In genomic region chr3:187025254-187025655, GRCh38 we compare ENCODE assay signal across 8 cellular contexts.
DNase-seq lines count a peak whose midpoint lies in the region; ATAC-seq, FAIRE-seq and TF ChIP-seq lines count a peak whose summit lies in the region.

No MANE protein-coding gene starts in this region.

- ATAC-seq in HG03460 (IDR thresholded peaks at IDR 0.05; ENCODE audit: unreplicated experiment) (peak; percentile 29), GM18873 (IDR thresholded peaks at IDR 0.05; ENCODE audit: low FRiP score, unreplicated experiment) (no peak)

- peak; percentile 82 for FAIRE-seq in GM19239 (lab: Jason Lieb, UNC)

- intact Hi-C loops in posterior cingulate gyrus (cut with DNase I), result no loop called here

- DNase-seq in GM19239 (ENCODE audit: insufficient read length, low spot score), result no peak
- DNase-seq in activated gamma-delta T cell treated with anti-CD3 and anti-CD28 coated beads, Interleukin-2, amount 50 U/mL, for 16 hours (ENCODE audit: low read depth), result peak; percentile 33
- DNase-seq in stimulated activated CD4-positive, alpha-beta T cell treated with anti-CD3 and anti-CD28 coated beads, Interleukin-4, amount 100 ng/mL, for 48 hours (ENCODE audit: low read depth in 2 of 2), result peak; percentile 37 to 41
- no peak for DNase-seq in posterior cingulate gyrus
- DNase-seq in AG20443 (ENCODE audit: low spot score), result no peak
- DNase-seq in RWPE1 (ENCODE audit: low spot score), result no peak

- H3K27ac ChIP-seq in RWPE1, result no peak overlapping the region

- no peak for TF ChIP-seq CTCF in RWPE1 (conservative IDR thresholded peaks at IDR 0.05; ENCODE audit: low read depth)

- CTCF ChIA-PET in RWPE1 (lab: Yijun Ruan, JAX), result no interaction called here

- POLR2A ChIA-PET in RWPE1 (lab: Yijun Ruan, JAX; ENCODE audit: low non-redundant PET), result no interaction called here

Comparison
In these comparisons a context has a peak if more than half of its experiments do, and no peak if none do; other contexts are left out.
1. DNase-seq: peak in activated gamma-delta T cell treated with anti-CD3 and anti-CD28 coated beads, Interleukin-2, amount 50 U/mL, for 16 hours (single experiment) and stimulated activated CD4-positive, alpha-beta T cell treated with anti-CD3 and anti-CD28 coated beads, Interleukin-4, amount 100 ng/mL, for 48 hours (2 of 2); none in GM19239 (single experiment), posterior cingulate gyrus (0 of 10), AG20443 (single experiment) and RWPE1 (single experiment).